Comparison of ENCODE assay signal across 15 cellular contexts in genomic region chr20:5149892-5150225, GRCh38.
"Had no signal": no experiment of that assay in that cellular context is flagged by ENCODE, and none has a peak within 500 bp of the region (broad histone marks: within the 10 kb centered on the region; RNA-seq: fewer than 3 reads in every experiment).

No MANE protein-coding gene starts in this region.

- FAIRE-seq: frontal cortex had no signal

- DNase-seq: activated CD4-positive, alpha-beta T cell treated with anti-CD3 and anti-CD28 coated beads, Interleukin-2, amount 10 ng/mL, durations not matched to agents 7 days and 5 days; activated CD4-positive, CD25-positive, alpha-beta regulatory T cell; activated CD8-positive, alpha-beta memory T cell treated with anti-CD3 and anti-CD28 coated beads for 24 hours; activated effector memory CD4-positive, alpha-beta T cell treated with Interleukin-2 at 50 U/mL for 16 hours; amygdala; brain microvascular endothelial cell; hippocampal formation; natural killer cell; sigmoid colon; stimulated activated CD4-positive, alpha-beta T cell treated with anti-CD3 and anti-CD28 coated beads, Interleukin-12 subunit alpha, Interleukin-12 subunit beta, amount 100 ng/mL, for 4 hours; stimulated activated naive CD4-positive, alpha-beta T cell; upper lobe of right lung had no signal

- H3K36me3 ChIP-seq: brain microvascular endothelial cell, sigmoid colon, upper lobe of right lung had no signal

- H3K27me3 ChIP-seq: brain microvascular endothelial cell, sigmoid colon, upper lobe of right lung had no signal

- H3K27ac ChIP-seq: brain microvascular endothelial cell, upper lobe of right lung had no signal

- H3K9me3 ChIP-seq: mucosa of descending colon, sigmoid colon, upper lobe of right lung had no signal

- ATAC-seq: activated naive CD4-positive, alpha-beta T cell treated with anti-CD3 and anti-CD28 coated beads, Interleukin-2, amount 50 U/mL, for 72 hours; natural killer cell; upper lobe of right lung had no signal

- H3K4me3 ChIP-seq: mucosa of descending colon, sigmoid colon, upper lobe of right lung had no signal
